ENCODE assay signal across 11 cellular contexts in genomic region chr20:63934271-63935068, GRCh38. TPM values are rescaled to one million over a fixed set of nuclear protein-coding genes. Genes with fewer than 3 reads are reported as not detected.
DNase-seq lines count a peak whose midpoint lies in the region; ATAC-seq, FAIRE-seq and TF ChIP-seq lines count a peak whose summit lies in the region.
"Had no signal": no experiment of that assay in that cellular context is flagged by ENCODE, and none has a peak within 500 bp of the region (broad histone marks: within the 10 kb centered on the region; RNA-seq: fewer than 3 reads in every experiment).

No MANE protein-coding gene starts in this region.

- no peaks in the 10 kb centered on the region for H3K27me3 ChIP-seq in DND-41 (ENCODE audit: insufficient read depth, low read length, poor library complexity)
- no peaks in the 10 kb centered on the region for H3K27me3 ChIP-seq in endothelial cell of umbilical vein (ENCODE audit: control insufficient read depth in 2 of 2, insufficient read depth in 2 of 2, low read length in 2 of 2)
- H3K27me3 ChIP-seq in neuronal stem cell (ENCODE audit: control insufficient read depth in 3 of 3, insufficient read depth in 3 of 3, low read depth in 1 of 3, low read length in 3 of 3) = no peaks in the 10 kb centered on the region

- DNase-seq in DND-41 = no peak
- DNase-seq in NB4 (ENCODE audit: low read depth) = no peak
- DNase-seq in endothelial cell of umbilical vein (ENCODE audit: low read depth, low spot score) = no peak
- DNase-seq in neuronal stem cell (ENCODE audit: low spot score) = no peak
- DNase-seq in erythroblast (lab: John Stamatoyannopoulos, UW) = no peak
- no peak for DNase-seq in SW480 (ENCODE audit: low spot score)
- DNase-seq: activated CD4-positive, alpha-beta T cell treated with anti-CD3 and anti-CD28 coated beads, Interleukin-2, amount 50 U/mL, for 4 hours; NCI-H1436 treated with DMSO at 0.1 percent for 48 hours; stimulated activated naive CD8-positive, alpha-beta T cell treated with anti-CD3 and anti-CD28 coated beads, Interleukin-15, Interleukin-2, amounts not matched to agents 100 U/mL and 50 U/mL, for 24 hours had no signal

- H3K27ac ChIP-seq in DND-41 (ENCODE audit: low read length) (no peak overlapping the region), endothelial cell of umbilical vein (ENCODE audit: insufficient read depth, low read depth, low read length) (no peak overlapping the region), neuronal stem cell (replicated peaks; ENCODE audit: low read length) (no peak overlapping the region)

- no peak overlapping the region for H3K4me3 ChIP-seq in DND-41 (ENCODE audit: low read depth in 1 of 2, low read length in 2 of 2)
- H3K4me3 ChIP-seq in NB4 (ENCODE audit: low read depth, low read length) = no peak overlapping the region
- H3K4me3 ChIP-seq in endothelial cell of umbilical vein (replicated peaks in 1 of 3; ENCODE audit: insufficient read depth in 1 of 3, low read depth in 1 of 3, low read length in 3 of 3) = no peak overlapping the region
- no peak overlapping the region for H3K4me3 ChIP-seq in neuronal stem cell (ENCODE audit: low read length in 2 of 2)

- H3K9me3 ChIP-seq in DND-41 (ENCODE audit: insufficient read depth, low read length, severe bottlenecking) (no peaks in the 10 kb centered on the region), endothelial cell of umbilical vein (replicated peaks; ENCODE audit: control insufficient read depth, insufficient read depth, low read length) (no peaks in the 10 kb centered on the region), neuronal stem cell (replicated peaks in 1 of 2; ENCODE audit: control insufficient read depth in 2 of 2, insufficient read depth in 1 of 2, low read depth in 1 of 2, low read length in 2 of 2) (peaks cover 0 to 2% of the 10 kb centered on the region in 2 donors)

- H4K91ac ChIP-seq in neuronal stem cell (ENCODE audit: low read depth, low read length, poor library complexity) = no peak overlapping the region

- no peak overlapping the region for H2BK120ac ChIP-seq in neuronal stem cell (ENCODE audit: low read depth, low read length)

- peak overlapping the region; percentile 16 for H3K23ac ChIP-seq in neuronal stem cell (ENCODE audit: low read depth, low read length, poor library complexity)

- intact Hi-C loops in endothelial cell of umbilical vein (cut with micrococcal nuclease) = no loop called here

- peak overlapping the region; percentile 25 for H3K14ac ChIP-seq in neuronal stem cell (ENCODE audit: low read length)

- TSS peak; percentile 8 for BruUV-seq in endothelial cell of umbilical vein (replicated peaks; lab: Mats Ljungman, UMichigan)

- H3K9ac ChIP-seq in DND-41 (ENCODE audit: low read depth, low read length) (no peak overlapping the region), endothelial cell of umbilical vein (replicated peaks; ENCODE audit: extremely low read depth, insufficient read depth, low read length) (no peak overlapping the region), neuronal stem cell (ENCODE audit: low read depth, low read length, poor library complexity) (no peak overlapping the region)

- H3K4me1 ChIP-seq in DND-41 (ENCODE audit: insufficient read depth, low read length) = no peaks in the 10 kb centered on the region
- H3K4me1 ChIP-seq in endothelial cell of umbilical vein (ENCODE audit: control insufficient read depth, extremely low read depth, insufficient read depth, low read length) = no peaks in the 10 kb centered on the region
- H3K4me1 ChIP-seq in neuronal stem cell (ENCODE audit: control insufficient read depth in 2 of 2, insufficient read depth in 1 of 2, low read depth in 1 of 2, low read length in 2 of 2) = no peaks in the 10 kb centered on the region

- peak; percentile 49 for TF ChIP-seq CTCF in DND-41 (IDR thresholded peaks at IDR 0.05; ENCODE audit: borderline replicate concordance, extremely low read depth, low read length, poor library complexity, severe bottlenecking)
- TF ChIP-seq CTCF in NB4 (IDR thresholded peaks at IDR 0.05; ENCODE audit: low read depth, low read length) = peak; percentile 37
- peak; percentile 23 to 50 for TF ChIP-seq CTCF in endothelial cell of umbilical vein (IDR thresholded peaks at IDR 0.05; ENCODE audit: extremely low read depth in 1 of 2, insufficient read depth in 1 of 2, low read depth in 1 of 2, low read length in 2 of 2)

- TF ChIP-seq POLR2A in NB4 (IDR thresholded peaks at IDR 0.05; ENCODE audit: extremely low read depth, insufficient read length) (no peak), endothelial cell of umbilical vein (IDR thresholded peaks at IDR 0.05; ENCODE audit: low read depth, low read length) (no peak), erythroblast (IDR thresholded peaks at IDR 0.05; ENCODE audit: low read length) (no peak)

- H3K36me3 ChIP-seq in DND-41 (ENCODE audit: insufficient read depth, low read length) (peaks cover 83% of the 10 kb centered on the region), endothelial cell of umbilical vein (ENCODE audit: control insufficient read depth in 2 of 2, extremely low read depth in 1 of 2, insufficient read depth in 2 of 2, low read length in 2 of 2) (peaks cover 3 to 41% of the 10 kb centered on the region in 2 experiments), neuronal stem cell (replicated peaks in 1 of 2; ENCODE audit: control insufficient read depth in 2 of 2, insufficient read depth in 2 of 2, low read length in 2 of 2) (peaks cover 40 to 95% of the 10 kb centered on the region in 2 donors)

- H4K8ac ChIP-seq in neuronal stem cell (ENCODE audit: low read depth, low read length) = no peak overlapping the region

- CTCF ChIA-PET in endothelial cell of umbilical vein (lab: Charles Lee) = interaction anchor here (1.3 to 1.5 kb wide), 2 partner anchors 22 to 39 kb away, joined by 3 to 5 read pairs; partner anchors contain the start of gene UCKL1

- no peak overlapping the region for H2BK15ac ChIP-seq in neuronal stem cell (ENCODE audit: low read length)

- peaks cover 32% of the 10 kb centered on the region for H3K79me2 ChIP-seq in DND-41 (ENCODE audit: insufficient read depth, low read length)
- H3K79me2 ChIP-seq in endothelial cell of umbilical vein (ENCODE audit: control insufficient read depth, insufficient read depth, low read length) = peaks cover 30% of the 10 kb centered on the region

- H4K20me1 ChIP-seq in DND-41 (ENCODE audit: insufficient read depth, low read length) (peaks cover 65% of the 10 kb centered on the region), endothelial cell of umbilical vein (replicated peaks; ENCODE audit: control insufficient read depth, extremely low read depth, insufficient read depth, low read length) (peaks cover 3% of the 10 kb centered on the region)

- H3K4me2 ChIP-seq in DND-41 (ENCODE audit: insufficient read depth, low read length) = no peak overlapping the region
- H3K4me2 ChIP-seq in endothelial cell of umbilical vein (ENCODE audit: insufficient read depth, low read length) = no peak overlapping the region
- H3K4me2 ChIP-seq in neuronal stem cell (ENCODE audit: insufficient read depth, low read length, poor library complexity, severe bottlenecking) = no peak overlapping the region

- no peaks in the 10 kb centered on the region for H3K9me1 ChIP-seq in endothelial cell of umbilical vein (replicated peaks; ENCODE audit: control insufficient read depth, extremely low read depth, insufficient read depth, low read length)

- no peak overlapping the region for H2AFZ ChIP-seq in DND-41 (ENCODE audit: low read depth, low read length)
- H2AFZ ChIP-seq in endothelial cell of umbilical vein (ENCODE audit: low read depth, low read length) = no peak overlapping the region
- no peak overlapping the region for H2AFZ ChIP-seq in neuronal stem cell (ENCODE audit: low read length)

- FAIRE-seq in endothelial cell of umbilical vein (lab: Jason Lieb, UNC) = no peak

- dilution Hi-C loops in endothelial cell of umbilical vein (cut with MboI; ENCODE audit: extremely low pct_ligation_motif_present, low sequenced_read_pairs) = no loop called here

- ATAC-seq in DND-41 (ENCODE audit: insufficient read depth, low read depth) (0 out of 3 replicates have a peak, but pooled peaks have one; percentile 40), GM18870 (IDR thresholded peaks at IDR 0.05; ENCODE audit: unreplicated experiment) (no peak), GM19395 (IDR thresholded peaks at IDR 0.05; ENCODE audit: unreplicated experiment) (no peak)
- ATAC-seq: stimulated activated naive CD8-positive, alpha-beta T cell treated with anti-CD3 and anti-CD28 coated beads, Interleukin-15, Interleukin-2, amounts not matched to agents 100 U/mL and 50 U/mL, for 24 hours had no signal

- no peak overlapping the region for H2AK5ac ChIP-seq in neuronal stem cell (ENCODE audit: low read depth, low read length)

- H3K4ac ChIP-seq in neuronal stem cell (ENCODE audit: low read length) = no peak overlapping the region

- H3K79me1 ChIP-seq in neuronal stem cell (ENCODE audit: low read depth, low read length) = no peaks in the 10 kb centered on the region

- H3K18ac ChIP-seq in neuronal stem cell (ENCODE audit: low read length) = no peak overlapping the region

- POLR2A ChIA-PET in endothelial cell of umbilical vein (lab: Charles Lee) = no interaction called here

- no peak overlapping the region for H2BK5ac ChIP-seq in neuronal stem cell (ENCODE audit: low read length)

- no CpG with 5 or more reads among the region's 37 CpGs for WGBS in neuronal stem cell (ENCODE audit: extremely low coverage in 2 of 2, insufficient read length in 2 of 2, insufficient replicate concordance in 1 of 2), 2 donors

- H2BK12ac ChIP-seq in neuronal stem cell (ENCODE audit: low read length) = no peak overlapping the region

RNA-seq across cellular contexts. Expression of gene UCKL1, which starts 21.7 kb away (rescaled TPM):
- total RNA-seq in endothelial cell of umbilical vein = 51.1 TPM in 2 replicates
- 78.8 and 113 TPM in 2 replicates for polyA plus RNA-seq in endothelial cell of umbilical vein
- 47.3 and 58.0 TPM in 2 replicates for polyA plus RNA-seq in endothelial cell of umbilical vein (2011; cell fraction: cytosol; rRNA removed)
- 131 and 167 TPM in 2 replicates for polyA plus RNA-seq in endothelial cell of umbilical vein (2011; cell fraction: nucleus; rRNA removed)
- polyA plus RNA-seq in endothelial cell of umbilical vein (2012) = 27.4 and 36.1 TPM in 2 replicates
- polyA minus RNA-seq in endothelial cell of umbilical vein = 38.5 and 50.7 TPM in 2 replicates
- 28.2 TPM for polyA minus RNA-seq in endothelial cell of umbilical vein (2011; cell fraction: cytosol; rRNA and poly(A)+ RNA removed)
- polyA minus RNA-seq in endothelial cell of umbilical vein (2011; cell fraction: nucleus; rRNA and poly(A)+ RNA removed) = 42.7 and 46.8 TPM in 2 replicates
- 17.0 TPM for polyA plus RNA-seq in neuronal stem cell (2013, experiment 1 of 2)
- 15.6 TPM for polyA plus RNA-seq in neuronal stem cell (2013, experiment 2 of 2)

RNA-seq across cellular contexts. Expression of gene ZNF512B, which starts 35.3 kb away (rescaled TPM):
- 25.9 and 30.0 TPM in 2 replicates for total RNA-seq in endothelial cell of umbilical vein
- 8.7 and 10.0 TPM in 2 replicates for polyA plus RNA-seq in endothelial cell of umbilical vein
- 8.2 and 10.6 TPM in 2 replicates for polyA plus RNA-seq in endothelial cell of umbilical vein (2011; cell fraction: cytosol; rRNA removed)
- polyA plus RNA-seq in endothelial cell of umbilical vein (2011; cell fraction: nucleus; rRNA removed) = 32.4 and 36.0 TPM in 2 replicates
- 14.1 and 17.3 TPM in 2 replicates for polyA plus RNA-seq in endothelial cell of umbilical vein (2012)
- 7.2 and 8.8 TPM in 2 replicates for polyA minus RNA-seq in endothelial cell of umbilical vein
- 4.8 TPM for polyA minus RNA-seq in endothelial cell of umbilical vein (2011; cell fraction: cytosol; rRNA and poly(A)+ RNA removed)
- polyA minus RNA-seq in endothelial cell of umbilical vein (2011; cell fraction: nucleus; rRNA and poly(A)+ RNA removed) = 6.7 and 10.1 TPM in 2 replicates
- 7.8 TPM for polyA plus RNA-seq in neuronal stem cell (2013, experiment 1 of 2)
- 7.3 TPM for polyA plus RNA-seq in neuronal stem cell (2013, experiment 2 of 2)

RNA-seq across cellular contexts. Expression of gene DNAJC5, which starts 39.5 kb away (rescaled TPM):
- total RNA-seq in endothelial cell of umbilical vein = 58.7 and 60.3 TPM in 2 replicates
- 40.1 and 44.7 TPM in 2 replicates for polyA plus RNA-seq in endothelial cell of umbilical vein
- polyA plus RNA-seq in endothelial cell of umbilical vein (2011; cell fraction: cytosol; rRNA removed) = 33.6 and 38.3 TPM in 2 replicates
- polyA plus RNA-seq in endothelial cell of umbilical vein (2011; cell fraction: nucleus; rRNA removed) = 37.7 and 41.4 TPM in 2 replicates
- polyA plus RNA-seq in endothelial cell of umbilical vein (2012) = 52.7 and 55.3 TPM in 2 replicates
- polyA minus RNA-seq in endothelial cell of umbilical vein = 66.9 and 75.0 TPM in 2 replicates
- polyA minus RNA-seq in endothelial cell of umbilical vein (2011; cell fraction: cytosol; rRNA and poly(A)+ RNA removed) = 27.5 TPM
- polyA minus RNA-seq in endothelial cell of umbilical vein (2011; cell fraction: nucleus; rRNA and poly(A)+ RNA removed) = 22.1 and 24.6 TPM in 2 replicates
- polyA plus RNA-seq in neuronal stem cell (2013, experiment 1 of 2) = 17.2 TPM
- 16.8 TPM for polyA plus RNA-seq in neuronal stem cell (2013, experiment 2 of 2)

RNA-seq across cellular contexts. Expression of gene SAMD10, which starts 45.0 kb away (rescaled TPM):
- 4.7 and 5.7 TPM in 2 replicates for total RNA-seq in endothelial cell of umbilical vein
- 5.3 and 6.9 TPM in 2 replicates for polyA plus RNA-seq in endothelial cell of umbilical vein
- 2.8 and 4.4 TPM in 2 replicates for polyA plus RNA-seq in endothelial cell of umbilical vein (2011; cell fraction: cytosol; rRNA removed)
- 9.4 and 14.5 TPM in 2 replicates for polyA plus RNA-seq in endothelial cell of umbilical vein (2011; cell fraction: nucleus; rRNA removed)
- 4.0 and 6.1 TPM in 2 replicates for polyA plus RNA-seq in endothelial cell of umbilical vein (2012)
- polyA minus RNA-seq in endothelial cell of umbilical vein = 1.1 and 3.2 TPM in 2 replicates
- 4.7 TPM for polyA minus RNA-seq in endothelial cell of umbilical vein (2011; cell fraction: cytosol; rRNA and poly(A)+ RNA removed)
- polyA minus RNA-seq in endothelial cell of umbilical vein (2011; cell fraction: nucleus; rRNA and poly(A)+ RNA removed) = 1.8 and 2.5 TPM in 2 replicates
- polyA plus RNA-seq in neuronal stem cell (2013, experiment 1 of 2) = 6.5 TPM
- 5.8 TPM for polyA plus RNA-seq in neuronal stem cell (2013, experiment 2 of 2)

RNA-seq across cellular contexts. Expression of gene PRPF6, which starts 46.5 kb away (rescaled TPM):
- total RNA-seq in endothelial cell of umbilical vein = 64.2 and 67.4 TPM in 2 replicates
- 27.1 and 35.3 TPM in 2 replicates for polyA plus RNA-seq in endothelial cell of umbilical vein
- 47.9 and 49.4 TPM in 2 replicates for polyA plus RNA-seq in endothelial cell of umbilical vein (2011; cell fraction: cytosol; rRNA removed)
- 53.5 and 53.7 TPM in 2 replicates for polyA plus RNA-seq in endothelial cell of umbilical vein (2011; cell fraction: nucleus; rRNA removed)
- polyA plus RNA-seq in endothelial cell of umbilical vein (2012) = 54.7 and 59.8 TPM in 2 replicates
- polyA minus RNA-seq in endothelial cell of umbilical vein = 54.7 and 61.4 TPM in 2 replicates
- polyA minus RNA-seq in endothelial cell of umbilical vein (2011; cell fraction: cytosol; rRNA and poly(A)+ RNA removed) = 34.2 TPM
- 20.4 and 23.1 TPM in 2 replicates for polyA minus RNA-seq in endothelial cell of umbilical vein (2011; cell fraction: nucleus; rRNA and poly(A)+ RNA removed)
- polyA plus RNA-seq in neuronal stem cell (2013, experiment 1 of 2) = 50.0 TPM
- polyA plus RNA-seq in neuronal stem cell (2013, experiment 2 of 2) = 49.3 TPM
